ENCODE assay signal across 13 cellular contexts in genomic region chr9:27109621-27110020, GRCh38. TPM values are rescaled to one million over a fixed set of nuclear protein-coding genes. Genes with fewer than 3 reads are reported as not detected.
DNase-seq lines count a peak whose midpoint lies in the region; ATAC-seq and TF ChIP-seq lines count a peak whose summit lies in the region.
"Had no signal": no experiment of that assay in that cellular context is flagged by ENCODE, and none has a peak within 500 bp of the region (broad histone marks: within the 10 kb centered on the region; RNA-seq: fewer than 3 reads in every experiment).

No MANE protein-coding gene starts in this region.

- 45% methylated on average over 2 of the region's 2 CpGs for WGBS in smooth muscle cell (ENCODE audit: low lambda C conversion rate)

- peak overlapping the region; percentile 90 for H3K4me2 ChIP-seq in smooth muscle cell

- H3K9ac ChIP-seq in HUES48 (ENCODE audit: low read depth, low read length) (peak overlapping the region; percentile 62; the same call in 1 of the 2 replicates), smooth muscle cell (ENCODE audit: low read depth) (peak overlapping the region; percentile 72)

- H3K4me3 ChIP-seq in HUES48 (ENCODE audit: low read depth, low read length) = peak overlapping the region; percentile 60
- H3K4me3 ChIP-seq in brain microvascular endothelial cell (ENCODE audit: low read depth, low read length) = peak overlapping the region; percentile 48
- H3K4me3 ChIP-seq in iPS-18c (ENCODE audit: insufficient read depth, low read depth, low read length) = peak overlapping the region; percentile 47
- H3K4me3 ChIP-seq in smooth muscle cell = peak overlapping the region; percentile 48

- in situ Hi-C loops in brain microvascular endothelial cell (cut with HindIII; ENCODE audit: low pct_ligation_motif_present, low sequenced_read_pairs) = no loop called here

- peak overlapping the region; percentile 83 for H2AFZ ChIP-seq in smooth muscle cell (ENCODE audit: low read depth)

- H3K27me3 ChIP-seq in HUES48 (ENCODE audit: control insufficient read depth, insufficient read depth, low read length) (no peaks in the 10 kb centered on the region), brain microvascular endothelial cell (replicated peaks) (no peaks in the 10 kb centered on the region), smooth muscle cell (ENCODE audit: low read depth) (no peaks in the 10 kb centered on the region)

- H3K4me1 ChIP-seq in HUES48 (ENCODE audit: control insufficient read depth, insufficient read depth, low read length) = peaks cover 16% of the 10 kb centered on the region
- H3K4me1 ChIP-seq in smooth muscle cell (ENCODE audit: low read depth) = peaks cover 26% of the 10 kb centered on the region

- H3K9me3 ChIP-seq in HUES48 (ENCODE audit: control insufficient read depth, insufficient read depth, low read length) (no peaks in the 10 kb centered on the region), iPS-18c (ENCODE audit: control insufficient read depth, insufficient read depth, low read length) (no peaks in the 10 kb centered on the region), smooth muscle cell (replicated peaks; ENCODE audit: low read depth) (no peaks in the 10 kb centered on the region)

- H3K36me3 ChIP-seq in HUES48 (ENCODE audit: control insufficient read depth, insufficient read depth, low read length) = no peaks in the 10 kb centered on the region
- H3K36me3 ChIP-seq in brain microvascular endothelial cell (replicated peaks) = no peaks in the 10 kb centered on the region
- no peaks in the 10 kb centered on the region for H3K36me3 ChIP-seq in smooth muscle cell (ENCODE audit: low read depth)

- peaks cover 53% of the 10 kb centered on the region for H3K79me2 ChIP-seq in smooth muscle cell (ENCODE audit: low read depth)

- H3F3A ChIP-seq in smooth muscle cell (ENCODE audit: low read depth) = no peaks in the 10 kb centered on the region

- H4K20me1 ChIP-seq in smooth muscle cell (ENCODE audit: low read depth) = no peaks in the 10 kb centered on the region

- DNase-seq in brain microvascular endothelial cell (no peak), smooth muscle cell (lab: John Stamatoyannopoulos, UW; ENCODE audit: unreplicated experiment) (no peak), NCI-H146 treated with DMSO at 0.1 percent for 48 hours (lab: John Stamatoyannopoulos, UW; ENCODE audit: unreplicated experiment) (no peak), substantia nigra (lab: John Stamatoyannopoulos, UW) (no peak)
- DNase-seq: foreskin melanocyte; NCI-H2081 treated with DMSO at 0.1 percent for 48 hours; posterior cingulate gyrus; stimulated activated CD4-positive, alpha-beta T cell treated with anti-CD3 and anti-CD28 coated beads, Interleukin-4, amount 100 ng/mL, for 1 hour; stimulated activated naive CD4-positive, alpha-beta T cell; T-helper 1 cell had no signal

- TF ChIP-seq CTCF in brain microvascular endothelial cell (IDR thresholded peaks at IDR 0.05; ENCODE audit: low read depth, low read length, missing control alignments) (no peak), smooth muscle cell (IDR thresholded peaks at IDR 0.05; ENCODE audit: borderline replicate concordance, insufficient read depth, poor library complexity, severe bottlenecking) (no peak)

- H3K27ac ChIP-seq in HUES48 (ENCODE audit: low read depth, low read length) = peak overlapping the region; percentile 79
- H3K27ac ChIP-seq in brain microvascular endothelial cell = peak overlapping the region; percentile 59
- peak overlapping the region; percentile 89 for H3K27ac ChIP-seq in smooth muscle cell (ENCODE audit: low read depth)
- H3K27ac ChIP-seq in substantia nigra (ENCODE audit: low read depth, low read length, poor library complexity, severe bottlenecking) = no peak overlapping the region

- no peak for ATAC-seq in HG03442 (IDR thresholded peaks at IDR 0.05; ENCODE audit: unreplicated experiment)

RNA-seq across cellular contexts. Expression of gene TEK, which starts 0.6 kb away (rescaled TPM):
- 58.9 and 81.2 TPM in 2 replicates for total RNA-seq in smooth muscle cell
- 23.6 and 36.0 TPM in 2 replicates for polyA plus RNA-seq in smooth muscle cell
